Comparison of ENCODE assay signal across 13 cellular contexts in the genomic region with DNA sequence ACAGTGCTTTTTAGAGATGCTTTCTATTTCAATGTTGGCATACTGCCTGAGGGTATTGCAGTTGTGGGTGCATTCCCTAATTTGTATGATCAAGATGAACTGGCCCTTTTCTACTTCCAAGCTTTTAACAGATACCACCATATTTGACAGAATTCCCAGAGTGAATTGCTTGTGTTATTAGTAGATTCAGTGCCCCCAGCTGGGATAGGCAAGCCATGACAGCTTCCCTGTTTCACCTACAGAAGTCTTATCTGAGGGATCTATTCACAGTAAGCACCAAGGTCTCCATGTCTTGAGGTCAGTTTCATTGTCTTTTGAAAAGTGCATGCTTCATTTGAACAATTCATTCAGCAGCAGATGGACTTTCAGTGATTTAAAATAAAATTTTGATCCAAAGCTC.
DNase-seq lines count a peak whose midpoint lies in the region; TF ChIP-seq lines count a peak whose summit lies in the region.
"Had no signal": no experiment of that assay in that cellular context is flagged by ENCODE, and none has a peak within 500 bp of the region (broad histone marks: within the 10 kb centered on the region; RNA-seq: fewer than 3 reads in every experiment).

No MANE protein-coding gene starts in this region.

- H3K9me3 ChIP-seq in PC-9 (ENCODE audit: insufficient read depth, low read depth) = no peaks in the 10 kb centered on the region
- no peaks in the 10 kb centered on the region for H3K9me3 ChIP-seq in endodermal cell (ENCODE audit: control insufficient read depth, low read length)
- no peaks in the 10 kb centered on the region for H3K9me3 ChIP-seq in neural cell (ENCODE audit: low read length)
- H3K9me3 ChIP-seq: thyroid gland had no signal

- H3K36me3 ChIP-seq in PC-9 (ENCODE audit: low read depth) = peaks cover 20% of the 10 kb centered on the region
- H3K36me3 ChIP-seq in endodermal cell (ENCODE audit: control insufficient read depth, insufficient read depth, low read length) = peaks cover 72% of the 10 kb centered on the region
- H3K36me3 ChIP-seq in neural cell (ENCODE audit: insufficient read depth, low read length) = peaks cover 5% of the 10 kb centered on the region

- no peaks in the 10 kb centered on the region for H3K27me3 Mint-ChIP-seq in endodermal cell (ENCODE audit: insufficient read depth)
- H3K27me3 Mint-ChIP-seq: activated CD4-positive, alpha-beta T cell treated with anti-CD3 and anti-CD28 coated beads, Interleukin-2, amount 10 ng/mL, durations not matched to agents 7 days and 5 days had no signal

- H3K9ac ChIP-seq in endodermal cell (ENCODE audit: extremely low read depth, low read length, poor library complexity, severe bottlenecking) (no peak overlapping the region), neural cell (ENCODE audit: low read length) (no peak overlapping the region)

- intact Hi-C loops in PC-9 (cut with micrococcal nuclease; ENCODE audit: unreplicated experiment) = no loop called here

- DNase-seq in DMS 273 (lab: John Stamatoyannopoulos, UW; ENCODE audit: unreplicated experiment) = peak; percentile 10
- DNase-seq in DMS 273 treated with DMSO at 0.1 percent for 48 hours (lab: John Stamatoyannopoulos, UW) = no peak
- DNase-seq in PC-9 = no peak
- no peak for DNase-seq in endodermal cell
- no peak for DNase-seq in DMS79 treated with DMSO at 0.1 percent for 48 hours (lab: John Stamatoyannopoulos, UW)
- no peak for DNase-seq in hepatic stellate cell (ENCODE audit: low spot score)
- DNase-seq in foreskin melanocyte = no peak
- DNase-seq: activated CD4-positive, alpha-beta T cell treated with anti-CD3 and anti-CD28 coated beads, Interleukin-2, amount 10 ng/mL, durations not matched to agents 7 days and 5 days; natural killer cell; NCI-H1105; stimulated activated CD4-positive, alpha-beta T cell treated with anti-CD3 and anti-CD28 coated beads, Interleukin-4, amount 100 ng/mL, for 1 hour; thyroid gland had no signal

- H3K9me3 Mint-ChIP-seq in endodermal cell = no peaks in the 10 kb centered on the region
- H3K9me3 Mint-ChIP-seq: activated CD4-positive, alpha-beta T cell treated with anti-CD3 and anti-CD28 coated beads, Interleukin-2, amount 10 ng/mL, durations not matched to agents 7 days and 5 days; natural killer cell had no signal

- H3K4me1 Mint-ChIP-seq in endodermal cell = no peaks in the 10 kb centered on the region
- H3K4me1 Mint-ChIP-seq: activated CD4-positive, alpha-beta T cell treated with anti-CD3 and anti-CD28 coated beads, Interleukin-2, amount 10 ng/mL, durations not matched to agents 7 days and 5 days had no signal

- TF ChIP-seq CTCF in PC-9 (conservative IDR thresholded peaks at IDR 0.05) = peak; percentile 29; the same call in 1 of the 2 replicates
- peak; percentile 53 for TF ChIP-seq CTCF in endodermal cell (conservative IDR thresholded peaks at IDR 0.05)
- peak; percentile 21 for TF ChIP-seq CTCF in neural cell (IDR thresholded peaks at IDR 0.05; ENCODE audit: poor library complexity, severe bottlenecking)

- H2AFZ ChIP-seq in PC-9 = no peak overlapping the region
- no peak overlapping the region for H2AFZ ChIP-seq in neural cell (ENCODE audit: low read depth, low read length)

- CTCF ChIA-PET in PC-9 (lab: Charles Lee) = no interaction called here

- H3K4me3 ChIP-seq in PC-9 = no peak overlapping the region
- H3K4me3 ChIP-seq in endodermal cell (ENCODE audit: low read length) = no peak overlapping the region
- no peak overlapping the region for H3K4me3 ChIP-seq in neural cell (ENCODE audit: low read length)
- H3K4me3 ChIP-seq: thyroid gland had no signal

- no peak for TF ChIP-seq EP300 in neural cell (conservative IDR thresholded peaks at IDR 0.05; ENCODE audit: poor library complexity, severe bottlenecking)

- POLR2A ChIA-PET in PC-9 (lab: Charles Lee; ENCODE audit: unreplicated experiment) = interaction anchor here (0.7 kb wide), 1 partner anchor 29 kb away, joined by 3 read pairs; no protein-coding TSS in a partner anchor

- H3F3A ChIP-seq in PC-9 (ENCODE audit: insufficient read depth, low read depth) = no peaks in the 10 kb centered on the region
- H3F3A ChIP-seq in neural cell (ENCODE audit: insufficient read depth, low read length, poor library complexity, severe bottlenecking) = no peaks in the 10 kb centered on the region

- H3K4me1 ChIP-seq in PC-9 (replicated peaks; ENCODE audit: insufficient read depth) = no peaks in the 10 kb centered on the region
- no peaks in the 10 kb centered on the region for H3K4me1 ChIP-seq in endodermal cell (ENCODE audit: control insufficient read depth, insufficient read depth, low read length)

- H3K27ac Mint-ChIP-seq in endodermal cell = no peak overlapping the region
- H3K27ac Mint-ChIP-seq: activated CD4-positive, alpha-beta T cell treated with anti-CD3 and anti-CD28 coated beads, Interleukin-2, amount 10 ng/mL, durations not matched to agents 7 days and 5 days; natural killer cell had no signal

- H3K4me2 ChIP-seq in PC-9 (no peak overlapping the region), neural cell (ENCODE audit: low read length) (no peak overlapping the region)

- no peaks in the 10 kb centered on the region for H3K79me2 ChIP-seq in PC-9 (ENCODE audit: low read depth)
- H3K79me2 ChIP-seq in neural cell (replicated peaks; ENCODE audit: insufficient read depth, low read length) = no peaks in the 10 kb centered on the region

- H4K20me1 ChIP-seq in PC-9 (ENCODE audit: insufficient read depth) (no peaks in the 10 kb centered on the region), neural cell (ENCODE audit: insufficient read depth) (no peaks in the 10 kb centered on the region)

- H3K4me3 Mint-ChIP-seq in endodermal cell = no peak overlapping the region
- H3K4me3 Mint-ChIP-seq: activated CD4-positive, alpha-beta T cell treated with anti-CD3 and anti-CD28 coated beads, Interleukin-2, amount 10 ng/mL, durations not matched to agents 7 days and 5 days; natural killer cell had no signal

- BruUV-seq in PC-9 (replicated peaks; lab: Mats Ljungman, UMichigan) = no TSS peak

- no peaks in the 10 kb centered on the region for H3K27me3 ChIP-seq in PC-9 (ENCODE audit: insufficient read depth, low read depth)
- no peaks in the 10 kb centered on the region for H3K27me3 ChIP-seq in endodermal cell (ENCODE audit: control insufficient read depth, insufficient read depth, low read length, poor library complexity, severe bottlenecking)
- H3K27me3 ChIP-seq in neural cell (ENCODE audit: insufficient read depth, low read depth, low read length) = no peaks in the 10 kb centered on the region
- H3K27me3 ChIP-seq: thyroid gland had no signal

- H3K27ac ChIP-seq in PC-9 (no peak overlapping the region), endodermal cell (ENCODE audit: low read depth, low read length) (no peak overlapping the region), neural cell (ENCODE audit: low read length) (no peak overlapping the region)
- H3K27ac ChIP-seq: thyroid gland had no signal

- H3K9me2 ChIP-seq in PC-9 (ENCODE audit: insufficient read depth) (no peaks in the 10 kb centered on the region), neural cell (ENCODE audit: insufficient read depth, low read length) (no peaks in the 10 kb centered on the region)

- peaks cover 37% of the 10 kb centered on the region for H3K36me3 Mint-ChIP-seq in endodermal cell (ENCODE audit: low read depth)

- TF ChIP-seq RAD21 in neural cell (conservative IDR thresholded peaks at IDR 0.05) = no peak

TF ChIP-seq in neural cell, 6 proteins besides CTCF, POLR2A, EP300 and RAD21:
- no peak for TF ChIP-seq TAF1 (IDR thresholded peaks at IDR 0.05; ENCODE audit: low read depth)
- TF ChIP-seq SMC3 (conservative IDR thresholded peaks at IDR 0.05; ENCODE audit: poor library complexity) = no peak
- TF ChIP-seq, protein P1, sequence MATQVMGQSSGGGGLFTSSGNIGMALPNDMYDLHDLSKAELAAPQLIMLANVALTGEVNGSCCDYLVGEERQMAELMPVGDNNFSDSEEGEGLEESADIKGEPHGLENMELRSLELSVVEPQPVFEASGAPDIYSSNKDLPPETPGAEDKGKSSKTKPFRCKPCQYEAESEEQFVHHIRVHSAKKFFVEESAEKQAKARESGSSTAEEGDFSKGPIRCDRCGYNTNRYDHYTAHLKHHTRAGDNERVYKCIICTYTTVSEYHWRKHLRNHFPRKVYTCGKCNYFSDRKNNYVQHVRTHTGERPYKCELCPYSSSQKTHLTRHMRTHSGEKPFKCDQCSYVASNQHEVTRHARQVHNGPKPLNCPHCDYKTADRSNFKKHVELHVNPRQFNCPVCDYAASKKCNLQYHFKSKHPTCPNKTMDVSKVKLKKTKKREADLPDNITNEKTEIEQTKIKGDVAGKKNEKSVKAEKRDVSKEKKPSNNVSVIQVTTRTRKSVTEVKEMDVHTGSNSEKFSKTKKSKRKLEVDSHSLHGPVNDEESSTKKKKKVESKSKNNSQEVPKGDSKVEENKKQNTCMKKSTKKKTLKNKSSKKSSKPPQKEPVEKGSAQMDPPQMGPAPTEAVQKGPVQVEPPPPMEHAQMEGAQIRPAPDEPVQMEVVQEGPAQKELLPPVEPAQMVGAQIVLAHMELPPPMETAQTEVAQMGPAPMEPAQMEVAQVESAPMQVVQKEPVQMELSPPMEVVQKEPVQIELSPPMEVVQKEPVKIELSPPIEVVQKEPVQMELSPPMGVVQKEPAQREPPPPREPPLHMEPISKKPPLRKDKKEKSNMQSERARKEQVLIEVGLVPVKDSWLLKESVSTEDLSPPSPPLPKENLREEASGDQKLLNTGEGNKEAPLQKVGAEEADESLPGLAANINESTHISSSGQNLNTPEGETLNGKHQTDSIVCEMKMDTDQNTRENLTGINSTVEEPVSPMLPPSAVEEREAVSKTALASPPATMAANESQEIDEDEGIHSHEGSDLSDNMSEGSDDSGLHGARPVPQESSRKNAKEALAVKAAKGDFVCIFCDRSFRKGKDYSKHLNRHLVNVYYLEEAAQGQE (IDR thresholded peaks at IDR 0.05; ENCODE audit: borderline replicate concordance) = no peak
- no peak for TF ChIP-seq EZH2 (IDR thresholded peaks at IDR 0.05; ENCODE audit: borderline replicate concordance, insufficient read depth, low read length, poor library complexity, severe bottlenecking)
- TF ChIP-seq POLR2AphosphoS5 (IDR thresholded peaks at IDR 0.05) = no peak
- TF ChIP-seq MXI1 (conservative IDR thresholded peaks at IDR 0.05; ENCODE audit: poor library complexity, severe bottlenecking) = no peak
